Comparison of ENCODE assay signal across 1 cellular context in genomic region chr10:112389147-112389822, GRCh38.
TF ChIP-seq lines count a peak whose summit lies in the region.

No MANE protein-coding gene starts in this region.

TF ChIP-seq in GM23338, 12 proteins besides CTCF, POLR2A, EP300 and RAD21 (continued from another document):
- no peak for TF ChIP-seq ZNF462 (CRISPR knock-in tag; IDR thresholded peaks at IDR 0.05)
- no peak for TF ChIP-seq ZNF114 (CRISPR knock-in tag; IDR thresholded peaks at IDR 0.05)
